In the genomic region with DNA sequence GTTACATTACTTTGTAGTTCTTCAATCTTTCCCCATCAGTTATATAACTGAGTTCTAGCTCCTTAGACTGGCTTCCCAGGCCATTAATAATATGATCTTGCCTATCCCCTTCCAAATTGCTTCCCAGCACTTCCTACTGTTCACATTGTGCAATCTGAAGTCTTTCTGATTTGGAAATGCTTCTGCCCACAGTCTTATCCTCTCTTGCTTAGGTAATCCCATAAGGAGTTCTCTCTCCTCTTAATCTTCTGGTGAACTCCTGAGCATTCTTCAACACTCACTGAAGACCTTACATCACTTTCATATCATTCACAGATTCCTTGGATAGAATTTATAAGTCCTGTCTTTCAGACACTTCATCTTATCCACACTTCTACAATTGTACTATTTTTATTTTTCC, we compare ENCODE assay signal across 18 cellular contexts.
"Had no signal": no experiment of that assay in that cellular context is flagged by ENCODE, and none has a peak within 500 bp of the region (broad histone marks: within the 10 kb centered on the region; RNA-seq: fewer than 3 reads in every experiment).

No MANE protein-coding gene starts in this region.

- ATAC-seq: activated CD8-positive, alpha-beta memory T cell treated with anti-CD3 and anti-CD28 coated beads, Interleukin-2, amount 10 ng/mL, durations not matched to agents 7 days and 5 days; activated T-cell treated with anti-CD3 and anti-CD28 coated beads, Interleukin-2, amount 50 U/mL, for 4 hours; stimulated activated effector memory CD8-positive, alpha-beta T cell treated with anti-CD3 and anti-CD28 coated beads, Interleukin-12 subunit alpha, Interleukin-12 subunit beta, amount 100 ng/mL, for 72 hours had no signal

- H3K36me3 ChIP-seq: cardiac muscle cell, ovary, tibial artery had no signal

- H2AFZ ChIP-seq: hepatocyte had no signal

- H3K4me3 ChIP-seq: cardiac muscle cell, hepatocyte, ovary had no signal

- H3K27ac Mint-ChIP-seq: activated CD8-positive, alpha-beta memory T cell treated with anti-CD3 and anti-CD28 coated beads, Interleukin-2, amount 10 ng/mL, durations not matched to agents 7 days and 5 days; activated naive CD8-positive, alpha-beta T cell; endodermal cell; stimulated activated effector memory CD8-positive, alpha-beta T cell treated with anti-CD3 and anti-CD28 coated beads, Interleukin-12 subunit alpha, Interleukin-12 subunit beta, amount 100 ng/mL, for 72 hours had no signal

- H3K9me3 ChIP-seq: ovary, tibial artery had no signal

- H3K27me3 ChIP-seq: cardiac muscle cell, hepatocyte, ovary, tibial artery had no signal

- H3K36me3 Mint-ChIP-seq: activated CD8-positive, alpha-beta memory T cell treated with anti-CD3 and anti-CD28 coated beads, Interleukin-2, amount 10 ng/mL, durations not matched to agents 7 days and 5 days; stimulated activated effector memory CD8-positive, alpha-beta T cell treated with anti-CD3 and anti-CD28 coated beads, Interleukin-12 subunit alpha, Interleukin-12 subunit beta, amount 100 ng/mL, for 72 hours had no signal

- H3K9me3 Mint-ChIP-seq: activated T-cell treated with anti-CD3 and anti-CD28 coated beads, Interleukin-2, amount 50 U/mL, for 4 hours; stimulated activated effector memory CD8-positive, alpha-beta T cell treated with anti-CD3 and anti-CD28 coated beads, Interleukin-12 subunit alpha, Interleukin-12 subunit beta, amount 100 ng/mL, for 72 hours had no signal

- H3K27ac ChIP-seq: ovary had no signal

- DNase-seq: activated CD4-positive, alpha-beta T cell treated with anti-CD3 and anti-CD28 coated beads for 1 hour; activated CD4-positive, alpha-beta T cell treated with anti-CD3 and anti-CD28 coated beads, Interleukin-2, amount 50 U/mL, for 48 hours; activated CD8-positive, alpha-beta memory T cell treated with anti-CD3 and anti-CD28 coated beads, Interleukin-2, amount 10 ng/mL, durations not matched to agents 7 days and 5 days; activated effector memory CD4-positive, alpha-beta T cell treated with anti-CD3 and anti-CD28 coated beads, Interleukin-2, amount 50 U/mL, for 16 hours; activated T-cell treated with anti-CD3 and anti-CD28 coated beads, Interleukin-2, amount 50 U/mL, for 4 hours; cortex of kidney; endodermal cell; erythroblast; kidney; ovary; SIG-M5; small intestine; tibial artery had no signal

- H3K4me1 Mint-ChIP-seq: activated CD8-positive, alpha-beta memory T cell treated with anti-CD3 and anti-CD28 coated beads, Interleukin-2, amount 10 ng/mL, durations not matched to agents 7 days and 5 days; endodermal cell; stimulated activated effector memory CD8-positive, alpha-beta T cell treated with anti-CD3 and anti-CD28 coated beads, Interleukin-12 subunit alpha, Interleukin-12 subunit beta, amount 100 ng/mL, for 72 hours had no signal

- H3K79me2 ChIP-seq: hepatocyte had no signal

- H3K4me3 Mint-ChIP-seq: activated CD8-positive, alpha-beta memory T cell treated with anti-CD3 and anti-CD28 coated beads, Interleukin-2, amount 10 ng/mL, durations not matched to agents 7 days and 5 days; activated naive CD8-positive, alpha-beta T cell; activated T-cell treated with anti-CD3 and anti-CD28 coated beads, Interleukin-2, amount 50 U/mL, for 4 hours; endodermal cell; neural crest cell; stimulated activated effector memory CD8-positive, alpha-beta T cell treated with anti-CD3 and anti-CD28 coated beads, Interleukin-12 subunit alpha, Interleukin-12 subunit beta, amount 100 ng/mL, for 72 hours had no signal
